In the genomic region with DNA sequence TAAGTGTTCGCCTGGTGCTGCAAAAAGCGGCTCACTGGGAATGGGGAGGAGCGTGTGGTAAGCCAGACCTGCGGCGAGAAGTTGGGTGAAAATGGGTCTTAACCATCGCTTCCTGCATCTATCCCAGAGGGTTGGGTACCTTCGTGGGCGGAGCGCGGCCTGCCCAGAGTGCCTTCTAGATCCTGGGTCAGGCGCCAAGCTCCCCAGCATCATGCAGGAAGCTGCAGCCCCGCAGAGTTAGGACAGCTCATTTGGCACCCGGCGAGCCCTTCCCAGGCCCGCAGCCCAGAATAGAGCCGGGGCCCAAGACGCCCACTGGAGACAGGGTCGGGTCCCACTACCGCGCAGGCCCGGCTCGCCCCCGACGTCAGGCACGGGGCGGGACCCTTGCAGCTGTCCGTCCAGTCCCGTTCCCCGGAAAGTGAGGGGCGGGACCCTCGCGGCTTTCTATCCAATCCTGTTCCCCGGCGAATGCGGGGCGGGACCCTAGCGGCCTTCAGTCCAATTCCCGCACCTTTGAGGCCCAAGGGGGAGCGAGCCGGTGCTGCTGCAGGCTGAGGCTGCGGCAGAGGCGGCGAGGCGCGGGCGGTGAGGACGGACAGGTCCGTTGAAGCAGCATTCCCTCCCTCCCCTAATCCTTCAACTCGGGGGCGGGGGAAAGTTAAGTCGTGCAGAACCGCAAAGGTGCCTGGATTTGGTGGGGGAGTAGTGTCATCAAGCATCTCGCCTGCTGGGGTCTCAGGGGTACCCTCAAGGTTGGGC, we compare ENCODE assay signal across 8 cellular contexts. TPM values are rescaled to one million over a fixed set of nuclear protein-coding genes. Genes with fewer than 3 reads are reported as not detected.
DNase-seq lines count a peak whose midpoint lies in the region; ATAC-seq and TF ChIP-seq lines count a peak whose summit lies in the region.

A gene with protein sequence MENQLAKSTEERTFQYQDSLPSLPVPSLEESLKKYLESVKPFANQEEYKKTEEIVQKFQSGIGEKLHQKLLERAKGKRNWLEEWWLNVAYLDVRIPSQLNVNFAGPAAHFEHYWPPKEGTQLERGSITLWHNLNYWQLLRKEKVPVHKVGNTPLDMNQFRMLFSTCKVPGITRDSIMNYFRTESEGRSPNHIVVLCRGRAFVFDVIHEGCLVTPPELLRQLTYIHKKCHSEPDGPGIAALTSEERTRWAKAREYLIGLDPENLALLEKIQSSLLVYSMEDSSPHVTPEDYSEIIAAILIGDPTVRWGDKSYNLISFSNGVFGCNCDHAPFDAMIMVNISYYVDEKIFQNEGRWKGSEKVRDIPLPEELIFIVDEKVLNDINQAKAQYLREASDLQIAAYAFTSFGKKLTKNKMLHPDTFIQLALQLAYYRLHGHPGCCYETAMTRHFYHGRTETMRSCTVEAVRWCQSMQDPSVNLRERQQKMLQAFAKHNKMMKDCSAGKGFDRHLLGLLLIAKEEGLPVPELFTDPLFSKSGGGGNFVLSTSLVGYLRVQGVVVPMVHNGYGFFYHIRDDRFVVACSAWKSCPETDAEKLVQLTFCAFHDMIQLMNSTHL (plus strand): TSS at position 499 of the 762 bp plus-strand sequence. CDS start 3,405 bp downstream, outside the sequence.

- H3K9me2 ChIP-seq in hepatocyte (replicated peaks; ENCODE audit: insufficient read depth): no peaks in the 10 kb centered on the region

- DNase-seq in NCI-H187 treated with DMSO at 0.1 percent for 48 hours (lab: John Stamatoyannopoulos, UW): peak; percentile 69
- peak; percentile 90 for DNase-seq in T-helper 9 cell
- DNase-seq in astrocyte of the hippocampus (ENCODE audit: low read depth, low spot score): peak; percentile 97
- DNase-seq in hepatocyte (ENCODE audit: low spot score): peak; percentile 97
- DNase-seq in renal cortical epithelial cell (ENCODE audit: low read depth): peak; percentile 83
- peak; percentile 98 for DNase-seq in aorta

- ATAC-seq in GM18505 (IDR thresholded peaks at IDR 0.05; ENCODE audit: unreplicated experiment) (peak; percentile 99), HG02970 (IDR thresholded peaks at IDR 0.05; ENCODE audit: low FRiP score, unreplicated experiment) (peak; percentile 98), aorta (ENCODE audit: low FRiP score) (peak; percentile 100)

- H3K4me3 ChIP-seq in hepatocyte (peak within 1 kb of the TSS; percentile 53), aorta (ENCODE audit: low read length in 2 of 2) (peak within 1 kb of the TSS; percentile 74 to 78)

- peaks cover 56% of the 10 kb centered on the region for H3K79me2 ChIP-seq in hepatocyte

- intact Hi-C loops in aorta (cut with DNase I): loop anchor here (10.0 kb wide), 3 partner anchors 129 to 539 kb away; a partner anchor contains a TSS

- WGBS in hepatocyte (ENCODE audit: low lambda C conversion rate, missing lambda C conversion rate): 2% methylated on average over 53 of the region's 53 CpGs
- 0 to 1% methylated on average over 53 of the region's 53 CpGs for WGBS in aorta, 2 donors

- TF ChIP-seq CTCF in hepatocyte (IDR thresholded peaks at IDR 0.05; ENCODE audit: poor library complexity): no peak

- no peaks in the 10 kb centered on the region for H3K9me3 ChIP-seq in hepatocyte (ENCODE audit: low read depth)
- H3K9me3 ChIP-seq in aorta (ENCODE audit: control insufficient read depth, low read length): no peaks in the 10 kb centered on the region

- H3K27me3 ChIP-seq in hepatocyte (no peaks in the 10 kb centered on the region), aorta (ENCODE audit: control insufficient read depth in 1 of 2, insufficient read depth in 2 of 2, low read length in 1 of 2) (no peaks in the 10 kb centered on the region)

- H3K36me3 ChIP-seq in hepatocyte (replicated peaks; ENCODE audit: insufficient read depth, low read depth) (no peaks in the 10 kb centered on the region), aorta (ENCODE audit: control insufficient read depth in 1 of 2, insufficient read depth in 2 of 2, low read length in 1 of 2) (peaks cover 0 to 2% of the 10 kb centered on the region in 2 donors)

- H3K27ac ChIP-seq in hepatocyte (peak within 1 kb of the TSS; percentile 87), aorta (ENCODE audit: low read depth in 1 of 2, low read length in 2 of 2) (peak within 1 kb of the TSS; percentile 83 to 89)

- H3K4me2 ChIP-seq in hepatocyte: peak within 1 kb of the TSS; percentile 83

- H4K20me1 ChIP-seq in hepatocyte (ENCODE audit: insufficient read depth, poor library complexity, severe bottlenecking): no peaks in the 10 kb centered on the region

- H2AFZ ChIP-seq in hepatocyte: peak within 1 kb of the TSS; percentile 70

- H3K4me1 ChIP-seq in hepatocyte (ENCODE audit: insufficient read depth): peaks cover 17% of the 10 kb centered on the region
- peaks cover 1 to 3% of the 10 kb centered on the region in 2 donors for H3K4me1 ChIP-seq in aorta (ENCODE audit: control insufficient read depth in 1 of 2, insufficient read depth in 2 of 2, low read length in 2 of 2)

- TF ChIP-seq POLR2A in GM18505 (IDR thresholded peaks at IDR 0.05; ENCODE audit: borderline replicate concordance, extremely low read depth, insufficient read depth, insufficient read length): peak; percentile 85

RNA-seq across cellular contexts. Expression of the gene that starts here (rescaled TPM):
- total RNA-seq in hepatocyte (50.7 and 57.4 TPM in 2 replicates), renal cortical epithelial cell (17.0 and 34.1 TPM in 2 replicates), aorta (10 to 100 TPM; 11.8 to 19.5 TPM)
- polyA plus RNA-seq in hepatocyte (25.7 and 29.2 TPM in 2 replicates), aorta (10 to 100 TPM; 11.0 to 16.1 TPM)

Comparison
In these comparisons a context has a peak if more than half of its experiments do, and no peak if none do; other contexts are left out.
1. Peak in every context shown above with its lines: DNase-seq, ATAC-seq, H3K4me3 ChIP-seq and H3K27ac ChIP-seq.